ENCODE assay signal across 9 cellular contexts in genomic region chr19:7772752-7773291, GRCh38. TPM values are rescaled to one million over a fixed set of nuclear protein-coding genes. Genes with fewer than 3 reads are reported as not detected.
DNase-seq lines count a peak whose midpoint lies in the region; ATAC-seq lines count a peak whose summit lies in the region.
"Had no signal": no experiment of that assay in that cellular context is flagged by ENCODE, and none has a peak within 500 bp of the region (broad histone marks: within the 10 kb centered on the region; RNA-seq: fewer than 3 reads in every experiment).

No MANE protein-coding gene starts in this region.

- H3K4me1 Mint-ChIP-seq in T-helper 17 cell = peaks cover 7% of the 10 kb centered on the region

- peak; percentile 47 for ATAC-seq in GM21619 (IDR thresholded peaks at IDR 0.05; ENCODE audit: unreplicated experiment)
- ATAC-seq in T-helper 17 cell = peak; percentile 49
- no peak for ATAC-seq in HG02763 (IDR thresholded peaks at IDR 0.05; ENCODE audit: unreplicated experiment)
- no peak for ATAC-seq in HG03045 (IDR thresholded peaks at IDR 0.05; ENCODE audit: unreplicated experiment)

- peaks cover 8% of the 10 kb centered on the region for H3K27me3 Mint-ChIP-seq in T-helper 17 cell

- H3K36me3 Mint-ChIP-seq in T-helper 17 cell (ENCODE audit: low read depth) = peaks cover 2% of the 10 kb centered on the region

- DNase-seq in A172 (ENCODE audit: low spot score) (peak; percentile 68), T-helper 17 cell (no peak), glomerular visceral epithelial cell (ENCODE audit: extremely low spot score) (peak; percentile 31), NCI-H1417 treated with DMSO at 0.1 percent for 48 hours (lab: John Stamatoyannopoulos, UW) (no peak), DMS79 treated with DMSO at 0.1 percent for 48 hours (lab: John Stamatoyannopoulos, UW) (no peak)
- DNase-seq: NCI-H510A had no signal

- H3K27ac Mint-ChIP-seq in T-helper 17 cell = peak overlapping the region; percentile 79

- peak overlapping the region; percentile 68 for H3K4me3 Mint-ChIP-seq in T-helper 17 cell

- H3K9me3 ChIP-seq in T-helper 17 cell (ENCODE audit: control insufficient read depth, low read length, poor library complexity, severe bottlenecking) = no peaks in the 10 kb centered on the region

RNA-seq across cellular contexts. Expression of gene CLEC4M, which starts 9.8 kb away (rescaled TPM):
- 0.12 TPM in 1 of 2 replicates, not detected in the other for total RNA-seq in A172 (2014; rRNA removed; shearing (Covaris generic))
- total RNA-seq in T-helper 17 cell = under 1 TPM in 1 of 2 donors, not detected in 1; 0.17 TPM

RNA-seq across cellular contexts. Expression of gene CD209, which starts 25.5 kb away (rescaled TPM):
- not detected in 2 replicates for total RNA-seq in A172 (2014; rRNA removed; shearing (Covaris generic))
- not detected for total RNA-seq in T-helper 17 cell

RNA-seq across cellular contexts. Expression of gene CLEC4G, which starts 40.9 kb away (rescaled TPM):
- not detected in 2 replicates for total RNA-seq in A172 (2014; rRNA removed; shearing (Covaris generic))
- total RNA-seq in T-helper 17 cell = not detected

RNA-seq across cellular contexts. Expression of gene EVI5L, which starts 57.2 kb away (rescaled TPM):
- 20.2 and 21.1 TPM in 2 replicates for total RNA-seq in A172 (2014; rRNA removed; shearing (Covaris generic))
- total RNA-seq in T-helper 17 cell = 10 to 100 TPM in 1 of 2 donors, 1 to 10 TPM in 1; 9.3 to 10.1 TPM

Comparison
In these comparisons a context has a peak if more than half of its experiments do, and no peak if none do; other contexts are left out.
1. DNase-seq: peak in A172 (single experiment) and glomerular visceral epithelial cell (single experiment); none in T-helper 17 cell (0 of 3), NCI-H1417 treated with DMSO at 0.1 percent for 48 hours (single experiment) and DMS79 treated with DMSO at 0.1 percent for 48 hours (single experiment).
2. ATAC-seq: peak in GM21619 (single experiment) and T-helper 17 cell (single experiment); none in HG02763 (single experiment) and HG03045 (single experiment).